13 cellular contexts compared by ENCODE assay signal in the genomic region with DNA sequence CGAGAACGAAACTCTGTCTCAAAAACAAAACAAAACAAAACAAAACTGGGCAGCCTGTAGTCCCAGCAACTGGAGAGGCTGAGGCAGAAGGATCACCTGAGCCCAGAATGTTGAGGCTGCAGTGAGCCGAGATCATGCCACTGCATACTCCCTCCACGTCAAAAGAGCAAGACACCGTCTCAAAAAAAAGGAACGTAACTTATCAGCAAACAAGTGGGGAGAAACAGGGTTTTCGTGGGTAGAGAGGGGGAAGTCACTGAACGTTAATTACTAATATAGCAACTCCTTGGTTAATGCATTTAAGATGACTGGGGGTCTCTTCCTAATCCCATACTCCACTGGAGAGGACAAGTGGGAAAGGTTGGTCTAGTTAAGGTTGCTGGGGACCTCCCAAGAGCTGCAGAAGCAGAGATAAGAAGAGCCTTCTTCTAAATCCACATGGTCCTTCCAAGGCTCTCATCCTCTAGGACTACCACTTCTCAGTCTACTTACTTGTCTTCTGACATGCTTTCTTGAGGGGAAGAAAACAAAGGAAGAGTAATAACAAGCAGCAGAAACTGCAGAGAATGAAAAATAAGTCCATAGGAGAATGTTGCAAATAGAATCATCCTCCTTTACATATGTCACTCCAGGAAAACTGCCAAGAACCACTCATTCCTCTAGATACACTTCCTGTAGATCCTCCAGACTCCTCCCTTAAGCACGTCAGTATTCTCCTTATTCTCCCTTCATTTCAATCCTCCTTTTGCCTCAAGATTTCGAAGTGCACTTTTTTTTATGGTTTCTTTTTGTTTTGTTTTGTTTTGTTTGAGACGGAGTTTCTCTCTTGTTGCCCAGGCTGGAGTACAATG. TPM values are rescaled to one million over a fixed set of nuclear protein-coding genes. Genes with fewer than 3 reads are reported as not detected.
DNase-seq lines count a peak whose midpoint lies in the region; ATAC-seq and TF ChIP-seq lines count a peak whose summit lies in the region.
"Had no signal": no experiment of that assay in that cellular context is flagged by ENCODE, and none has a peak within 500 bp of the region (broad histone marks: within the 10 kb centered on the region; RNA-seq: fewer than 3 reads in every experiment).

No MANE protein-coding gene starts in this region.

- no peak for TF ChIP-seq EP300 in ovary (IDR thresholded peaks at IDR 0.05)

- peak; percentile 85 for DNase-seq in AG04450 (ENCODE audit: low read depth, low spot score)
- peak; percentile 96 for DNase-seq in GM23248
- DNase-seq in SK-N-MC (ENCODE audit: low read depth, low spot score) = peak; percentile 78
- DNase-seq in fibroblast of pulmonary artery (ENCODE audit: low read depth) = peak; percentile 97
- DNase-seq in ovary = no peak
- no peak for DNase-seq in left ventricle myocardium inferior
- DNase-seq in activated CD8-positive, alpha-beta T cell treated with anti-CD3 and anti-CD28 coated beads, Interleukin-2, amount 10 ng/mL, durations not matched to agents 7 days and 5 days = no peak
- DNase-seq: activated CD4-positive, alpha-beta T cell treated with anti-CD3 and anti-CD28 coated beads for 1 hour; cerebellar nuclear complex; kidney; NCI-H1436 treated with DMSO at 0.1 percent for 48 hours; uterus had no signal

- H3K27ac Mint-ChIP-seq in activated CD8-positive, alpha-beta T cell treated with anti-CD3 and anti-CD28 coated beads, Interleukin-2, amount 10 ng/mL, durations not matched to agents 7 days and 5 days = no peak overlapping the region

- H3K79me2 ChIP-seq in GM23248 (ENCODE audit: insufficient read depth) = peaks cover 100% of the 10 kb centered on the region

- CTCF ChIA-PET in AG04450 (lab: Charles Lee) = no interaction called here
- CTCF ChIA-PET in activated CD8-positive, alpha-beta T cell treated with anti-CD3 and anti-CD28 coated beads, Interleukin-2, amount 10 ng/mL, durations not matched to agents 7 days and 5 days (lab: Charles Lee) = no interaction called here

- no peak for TF ChIP-seq POLR2A in ovary (IDR thresholded peaks at IDR 0.05)

- ATAC-seq in activated CD8-positive, alpha-beta T cell treated with anti-CD3 and anti-CD28 coated beads, Interleukin-2, amount 10 ng/mL, durations not matched to agents 7 days and 5 days = no peak
- ATAC-seq in GM19467 (IDR thresholded peaks at IDR 0.05; ENCODE audit: unreplicated experiment) = no peak

- H3K4me1 ChIP-seq in GM23248 (ENCODE audit: insufficient read depth) = peaks cover 44% of the 10 kb centered on the region
- H3K4me1 ChIP-seq in ovary (ENCODE audit: insufficient read depth) = no peaks in the 10 kb centered on the region
- peaks cover 51% of the 10 kb centered on the region for H3K4me1 ChIP-seq in left ventricle myocardium inferior
- H3K4me1 ChIP-seq: uterus had no signal

- H3K36me3 Mint-ChIP-seq in activated CD8-positive, alpha-beta T cell treated with anti-CD3 and anti-CD28 coated beads, Interleukin-2, amount 10 ng/mL, durations not matched to agents 7 days and 5 days (ENCODE audit: low read depth) = peaks cover 4% of the 10 kb centered on the region

- in situ Hi-C loops in GM23248 (cut with MboI) = no loop called here

- POLR2A ChIA-PET in AG04450 (lab: Yijun Ruan, JAX) = no interaction called here
- POLR2A ChIA-PET in activated CD8-positive, alpha-beta T cell treated with anti-CD3 and anti-CD28 coated beads, Interleukin-2, amount 10 ng/mL, durations not matched to agents 7 days and 5 days (lab: Charles Lee) = interaction anchor here (0.7 kb wide), 1 partner anchor 8 kb away, joined by 3 read pairs; no protein-coding TSS in a partner anchor

- H3K4me3 ChIP-seq in AG04450 (ENCODE audit: low read depth, low read length) = no peak overlapping the region
- peak overlapping the region; percentile 29; the same call in 1 of the 2 replicates for H3K4me3 ChIP-seq in GM23248
- H3K4me3 ChIP-seq in SK-N-MC = peak overlapping the region; percentile 14
- peak overlapping the region; percentile 15 for H3K4me3 ChIP-seq in fibroblast of pulmonary artery (replicated peaks; ENCODE audit: low read depth, low read length)
- no peak overlapping the region for H3K4me3 ChIP-seq in ovary
- H3K4me3 ChIP-seq in left ventricle myocardium inferior = no peak overlapping the region
- H3K4me3 ChIP-seq: uterus had no signal

- intact Hi-C loops in ovary (cut with DNase I) (no loop called here), left ventricle myocardium inferior (cut with micrococcal nuclease) (no loop called here)

- H3K27me3 ChIP-seq in AG04450 (ENCODE audit: control insufficient read depth, insufficient read depth, low read length) (no peaks in the 10 kb centered on the region), GM23248 (replicated peaks; ENCODE audit: insufficient read depth) (no peaks in the 10 kb centered on the region), ovary (no peaks in the 10 kb centered on the region), left ventricle myocardium inferior (ENCODE audit: low read depth) (no peaks in the 10 kb centered on the region)
- H3K27me3 ChIP-seq: uterus had no signal

- TF ChIP-seq CTCF in AG04450 (IDR thresholded peaks at IDR 0.05; ENCODE audit: low read depth, low read length) = no peak
- TF ChIP-seq CTCF in fibroblast of pulmonary artery (IDR thresholded peaks at IDR 0.05; ENCODE audit: low read length, missing control alignments) = no peak
- no peak for TF ChIP-seq CTCF in ovary (IDR thresholded peaks at IDR 0.05)
- no peak for TF ChIP-seq CTCF in left ventricle myocardium inferior (IDR thresholded peaks at IDR 0.05; ENCODE audit: borderline replicate concordance)

- 70% methylated on average over 11 of the region's 11 CpGs for WGBS in GM23248 (ENCODE audit: low coverage in 1 of 2, low lambda C conversion rate in 2 of 2, missing lambda C conversion rate in 2 of 2), 2 experiments
- WGBS in ovary, 3 donors = 78 to 85% (median 78%) methylated on average over 11 of the region's 11 CpGs

- H3K27ac ChIP-seq in AG04450 (ENCODE audit: low read depth, low read length) (no peak overlapping the region), GM23248 (peak overlapping the region; percentile 59), SK-N-MC (peak overlapping the region; percentile 10; the same call in 1 of the 2 replicates), ovary (no peak overlapping the region), left ventricle myocardium inferior (replicated peaks) (no peak overlapping the region)
- H3K27ac ChIP-seq: uterus had no signal

- no peak overlapping the region for H2AFZ ChIP-seq in GM23248

- 0 out of 2 replicates have a peak, but pooled peaks cover 7% of the 10 kb centered on the region for H3K36me3 ChIP-seq in GM23248 (ENCODE audit: low read depth)
- no peaks in the 10 kb centered on the region for H3K36me3 ChIP-seq in SK-N-MC (ENCODE audit: insufficient read depth, low read length)
- H3K36me3 ChIP-seq in ovary = no peaks in the 10 kb centered on the region
- no peaks in the 10 kb centered on the region for H3K36me3 ChIP-seq in left ventricle myocardium inferior
- H3K36me3 ChIP-seq: uterus had no signal

- no peak overlapping the region for H3K9ac ChIP-seq in GM23248
- H3K9ac ChIP-seq in SK-N-MC (ENCODE audit: insufficient read length) = no peak overlapping the region

- H3K9me3 ChIP-seq in AG04450 (ENCODE audit: control insufficient read depth, insufficient read depth, low read length) (no peaks in the 10 kb centered on the region), GM23248 (ENCODE audit: low read depth) (no peaks in the 10 kb centered on the region), SK-N-MC (ENCODE audit: low read depth, low read length) (no peaks in the 10 kb centered on the region), ovary (no peaks in the 10 kb centered on the region), left ventricle myocardium inferior (replicated peaks) (no peaks in the 10 kb centered on the region)
- H3K9me3 ChIP-seq: uterus had no signal

- no peaks in the 10 kb centered on the region for H3K9me2 ChIP-seq in GM23248 (ENCODE audit: insufficient read depth)

- H3K27me3 Mint-ChIP-seq in activated CD8-positive, alpha-beta T cell treated with anti-CD3 and anti-CD28 coated beads, Interleukin-2, amount 10 ng/mL, durations not matched to agents 7 days and 5 days (ENCODE audit: low read depth) = no peaks in the 10 kb centered on the region

- no peaks in the 10 kb centered on the region for H3K9me3 Mint-ChIP-seq in activated CD8-positive, alpha-beta T cell treated with anti-CD3 and anti-CD28 coated beads, Interleukin-2, amount 10 ng/mL, durations not matched to agents 7 days and 5 days (ENCODE audit: insufficient read depth)

- peak overlapping the region; percentile 66 for H3K4me2 ChIP-seq in GM23248 (ENCODE audit: unreplicated experiment)

- H4K20me1 ChIP-seq in GM23248 (ENCODE audit: insufficient read depth) = 0 out of 2 replicates have a peak, but pooled peaks cover 22% of the 10 kb centered on the region

- peaks cover 32% of the 10 kb centered on the region for H3K4me1 Mint-ChIP-seq in activated CD8-positive, alpha-beta T cell treated with anti-CD3 and anti-CD28 coated beads, Interleukin-2, amount 10 ng/mL, durations not matched to agents 7 days and 5 days (ENCODE audit: low read depth)

- no peak overlapping the region for H3K4me3 Mint-ChIP-seq in activated CD8-positive, alpha-beta T cell treated with anti-CD3 and anti-CD28 coated beads, Interleukin-2, amount 10 ng/mL, durations not matched to agents 7 days and 5 days

- peaks cover 57% of the 10 kb centered on the region for H3F3A ChIP-seq in GM23248 (ENCODE audit: insufficient read depth)

RNA-seq across cellular contexts. Expression of a gene that starts 5.8 kb away (rescaled TPM):
- polyA plus RNA-seq in AG04450 (2011; rRNA removed) (130 and 152 TPM in 2 replicates), GM23248 (2016; fragmentation: Nextera tagmentation; extraction: Ambion mirVana) (130 and 142 TPM in 2 replicates), ovary (10 to 100 TPM; 32.9 to 78.2 TPM)
- 153 and 216 TPM in 2 replicates for polyA minus RNA-seq in AG04450 (2011; rRNA and poly(A)+ RNA removed)
- total RNA-seq in GM23248 (2014; rRNA removed; shearing (Covaris generic)) = 64.8 and 101 TPM in 2 replicates
- total RNA-seq in ovary (10 to 100 TPM; 35.4 to 70.6 (median 67.6) TPM), left ventricle myocardium inferior (32.1 TPM)
- total RNA-seq in activated CD8-positive, alpha-beta T cell treated with anti-CD3 and anti-CD28 coated beads, Interleukin-2, amount 10 ng/mL, durations not matched to agents 7 days and 5 days = 10 to 100 TPM; 37.7 to 40.2 TPM

RNA-seq across cellular contexts. Expression of a gene that starts 38.2 kb away (rescaled TPM):
- polyA plus RNA-seq in AG04450 (2011; rRNA removed) (7.0 and 8.4 TPM in 2 replicates), GM23248 (2016; fragmentation: Nextera tagmentation; extraction: Ambion mirVana) (7.9 and 8.1 TPM in 2 replicates), ovary (1 to 10 TPM; 4.4 to 6.8 TPM)
- polyA minus RNA-seq in AG04450 (2011; rRNA and poly(A)+ RNA removed) = 8.9 and 12.0 TPM in 2 replicates
- total RNA-seq in GM23248 (2014; rRNA removed; shearing (Covaris generic)) = 16.6 and 20.4 TPM in 2 replicates
- total RNA-seq in ovary (10 to 100 TPM; 10.6 to 16.2 (median 13.7) TPM), left ventricle myocardium inferior (8.1 TPM)
- 10 to 100 TPM; 22.2 to 22.8 TPM for total RNA-seq in activated CD8-positive, alpha-beta T cell treated with anti-CD3 and anti-CD28 coated beads, Interleukin-2, amount 10 ng/mL, durations not matched to agents 7 days and 5 days

Comparison
In these comparisons a context has a peak if more than half of its experiments do, and no peak if none do; other contexts are left out.
1. DNase-seq: peak in AG04450 (single experiment), GM23248 (single experiment), SK-N-MC (single experiment) and fibroblast of pulmonary artery (single experiment); none in ovary (0 of 5), left ventricle myocardium inferior (single experiment) and activated CD8-positive, alpha-beta T cell treated with anti-CD3 and anti-CD28 coated beads, Interleukin-2, amount 10 ng/mL, durations not matched to agents 7 days and 5 days (single experiment).
2. H3K27ac ChIP-seq: peak in GM23248 (single experiment) and SK-N-MC (single experiment); none in AG04450 (single experiment), ovary (0 of 2) and left ventricle myocardium inferior (single experiment).
3. H3K4me3 ChIP-seq: peak in GM23248 (single experiment), SK-N-MC (single experiment) and fibroblast of pulmonary artery (single experiment); none in AG04450 (single experiment), ovary (single experiment) and left ventricle myocardium inferior (single experiment).